Comparison of ENCODE assay signal across 37 cellular contexts in the genomic region with DNA sequence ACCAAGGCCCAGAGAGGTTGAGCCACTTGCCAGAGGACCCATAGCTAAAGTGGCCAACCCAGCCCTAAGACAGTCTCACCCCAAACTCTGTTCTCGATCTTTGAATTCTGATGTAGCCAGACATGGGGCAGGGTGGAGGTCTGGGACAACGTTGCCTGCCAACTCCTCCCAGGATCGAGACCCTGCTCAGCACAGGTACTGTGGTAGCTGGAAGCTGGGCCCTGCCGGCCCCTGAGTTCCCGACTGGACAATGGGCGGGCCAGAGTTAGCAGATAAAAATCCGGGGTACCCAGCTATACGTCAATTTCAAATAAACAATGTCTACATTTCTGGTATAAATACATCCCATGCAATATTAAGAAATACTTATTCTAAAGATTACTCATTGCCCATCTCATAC. TPM values are rescaled to one million over a fixed set of nuclear protein-coding genes. Genes with fewer than 3 reads are reported as not detected.
"Had no signal": no experiment of that assay in that cellular context is flagged by ENCODE, and none has a peak within 500 bp of the region (broad histone marks: within the 10 kb centered on the region; RNA-seq: fewer than 3 reads in every experiment).

No MANE protein-coding gene starts in this region.

- H3K36me3 Mint-ChIP-seq: activated CD4-positive, alpha-beta memory T cell treated with anti-CD3 and anti-CD28 coated beads for 36 hours; activated CD8-positive, alpha-beta memory T cell treated with anti-CD3 and anti-CD28 coated beads, Interleukin-2, amount 10 ng/mL, durations not matched to agents 7 days and 5 days; activated naive CD4-positive, alpha-beta T cell treated with anti-CD3 and anti-CD28 coated beads, Interleukin-2, amount 50 U/mL, for 24 hours; activated naive CD8-positive, alpha-beta T cell treated with anti-CD3 and anti-CD28 coated beads for 36 hours; brain; T-cell had no signal

- H3K4me1 ChIP-seq: adrenal gland, ascending aorta, breast epithelium, colonic mucosa, esophagus muscularis mucosa, foreskin keratinocyte, gastrocnemius medialis, heart left ventricle had no signal

- H3K27me3 ChIP-seq: ascending aorta, cardiac muscle cell, colonic mucosa, foreskin keratinocyte had no signal

- H3K9me3 ChIP-seq: adrenal gland, ascending aorta, colonic mucosa, gastrocnemius medialis had no signal

- H3K27ac ChIP-seq: adrenal gland, ascending aorta, breast epithelium, cardiac muscle cell, colonic mucosa, esophagus muscularis mucosa, foreskin keratinocyte, gastrocnemius medialis, heart left ventricle had no signal

- H3K4me1 Mint-ChIP-seq: activated CD4-positive, alpha-beta T cell treated with anti-CD3 and anti-CD28 coated beads for 36 hours; activated CD4-positive, alpha-beta T cell treated with anti-CD3 and anti-CD28 coated beads, Interleukin-2, amount 10 ng/mL, durations not matched to agents 24 days and 14 days; activated CD8-positive, alpha-beta memory T cell treated with anti-CD3 and anti-CD28 coated beads, Interleukin-2, amount 10 ng/mL, durations not matched to agents 7 days and 5 days; activated naive CD4-positive, alpha-beta T cell treated with anti-CD3 and anti-CD28 coated beads, Interleukin-2, amount 50 U/mL, for 24 hours; activated naive CD8-positive, alpha-beta T cell treated with anti-CD3 and anti-CD28 coated beads for 36 hours; activated naive CD8-positive, alpha-beta T cell treated with anti-CD3 and anti-CD28 coated beads, Interleukin-2, amount 50 U/mL, for 24 hours; central memory CD8-positive, alpha-beta T cell; T-cell had no signal

- ATAC-seq: activated CD4-positive, alpha-beta T cell treated with anti-CD3 and anti-CD28 coated beads for 36 hours; activated CD8-positive, alpha-beta memory T cell treated with anti-CD3 and anti-CD28 coated beads, Interleukin-2, amount 10 ng/mL, durations not matched to agents 7 days and 5 days; activated CD8-positive, alpha-beta T cell treated with anti-CD3 and anti-CD28 coated beads, Interleukin-2, amount 10 ng/mL, durations not matched to agents 7 days and 5 days; activated naive CD8-positive, alpha-beta T cell treated with anti-CD3 and anti-CD28 coated beads, Interleukin-2, amount 50 U/mL, for 24 hours; effector memory CD8-positive, alpha-beta T cell; foreskin keratinocyte; gastrocnemius medialis; heart left ventricle; T-cell had no signal

- H3K27ac Mint-ChIP-seq: activated CD4-positive, alpha-beta memory T cell treated with anti-CD3 and anti-CD28 coated beads for 36 hours; activated CD4-positive, alpha-beta T cell treated with anti-CD3 and anti-CD28 coated beads for 36 hours; activated CD4-positive, alpha-beta T cell treated with anti-CD3 and anti-CD28 coated beads, Interleukin-2, amount 10 ng/mL, durations not matched to agents 24 days and 14 days; activated CD8-positive, alpha-beta memory T cell treated with anti-CD3 and anti-CD28 coated beads, Interleukin-2, amount 10 ng/mL, durations not matched to agents 7 days and 5 days; activated CD8-positive, alpha-beta T cell treated with anti-CD3 and anti-CD28 coated beads, Interleukin-2, amount 10 ng/mL, durations not matched to agents 7 days and 5 days; activated naive CD4-positive, alpha-beta T cell treated with anti-CD3 and anti-CD28 coated beads for 36 hours; activated naive CD4-positive, alpha-beta T cell treated with anti-CD3 and anti-CD28 coated beads, Interleukin-2, amount 50 U/mL, for 24 hours; activated naive CD8-positive, alpha-beta T cell treated with anti-CD3 and anti-CD28 coated beads for 36 hours; activated naive CD8-positive, alpha-beta T cell treated with anti-CD3 and anti-CD28 coated beads, Interleukin-2, amount 50 U/mL, for 24 hours; activated T-helper 1 cell treated with anti-CD3 and anti-CD28 coated beads, Interleukin-12 subunit alpha, Interleukin-12 subunit beta, Interleukin-2, Interleukin-4 antibody, amounts not matched to agents 30 ng/mL and 10 ng/mL and 1 ng/mL, durations not matched to agents 14 hours and 24 hours and 36 hours; activated T-helper 2 cell treated with anti-CD3 and anti-CD28 coated beads, Interferon-gamma antibody, Interleukin-2, Interleukin-4, amounts not matched to agents 10 μg/mL and 5 μg/mL and 100 μg/mL, durations not matched to agents 14 hours and 24 hours and 36 hours; dendritic cell treated with granulocyte-macrophage colony-stimulating factor and Interleukin-4, amounts not matched to agents 40 ng/mL and 50 ng/mL, for 4 days; effector memory CD8-positive, alpha-beta T cell; T-cell; T-helper 1 cell treated with Interleukin-12 subunit alpha and Interleukin-12 subunit beta and Interleukin-4 antibody, amounts not matched to agents 30 μg/mL and 1 μg/mL, for 36 hours had no signal

- DNase-seq: activated CD4-positive, alpha-beta memory T cell treated with anti-CD3 and anti-CD28 coated beads for 36 hours; activated CD4-positive, alpha-beta T cell treated with anti-CD3 and anti-CD28 coated beads for 36 hours; activated CD4-positive, alpha-beta T cell treated with anti-CD3 and anti-CD28 coated beads, Interleukin-2, amount 10 ng/mL, durations not matched to agents 24 days and 14 days; activated CD4-positive, CD25-positive, alpha-beta regulatory T cell; activated CD4-positive, CD25-positive, alpha-beta regulatory T cell treated with anti-CD3 and anti-CD28 coated beads, Interleukin-2, amount 50 U/mL, for 72 hours; activated CD8-positive, alpha-beta memory T cell treated with anti-CD3 and anti-CD28 coated beads, Interleukin-2, amount 10 ng/mL, durations not matched to agents 7 days and 5 days; activated CD8-positive, alpha-beta memory T cell treated with anti-CD3 and anti-CD28 coated beads, Interleukin-2, amount 50 U/mL, for 4 hours; activated CD8-positive, alpha-beta T cell treated with anti-CD3 and anti-CD28 coated beads, Interleukin-2, amount 10 ng/mL, durations not matched to agents 7 days and 5 days; activated effector memory CD4-positive, alpha-beta T cell treated with anti-CD3 and anti-CD28 coated beads, Interleukin-2, amount 50 U/mL, for 16 hours; activated naive CD4-positive, alpha-beta T cell treated with anti-CD3 and anti-CD28 coated beads for 36 hours; activated naive CD8-positive, alpha-beta T cell treated with anti-CD3 and anti-CD28 coated beads for 36 hours; activated naive CD8-positive, alpha-beta T cell treated with anti-CD3 and anti-CD28 coated beads, Interleukin-2, amount 50 U/mL, for 24 hours; activated T-cell treated with anti-CD3 and anti-CD28 coated beads, Interleukin-2, amount 50 U/mL, for 1 hour; activated T-cell treated with anti-CD3 and anti-CD28 coated beads, Interleukin-2, amount 50 U/mL, for 48 hours; adrenal gland; amygdala; colonic mucosa; effector CD4-positive, alpha-beta T cell; effector memory CD8-positive, alpha-beta T cell; erythroblast; foreskin keratinocyte; gastrocnemius medialis; SW 1271; T-cell had no signal

- H3K9me3 Mint-ChIP-seq: activated CD4-positive, alpha-beta T cell treated with anti-CD3 and anti-CD28 coated beads, Interleukin-2, amount 10 ng/mL, durations not matched to agents 24 days and 14 days; activated naive CD4-positive, alpha-beta T cell treated with anti-CD3 and anti-CD28 coated beads, Interleukin-2, amount 50 U/mL, for 24 hours; activated T-helper 2 cell treated with anti-CD3 and anti-CD28 coated beads, Interferon-gamma antibody, Interleukin-2, Interleukin-4, amounts not matched to agents 10 μg/mL and 5 μg/mL and 100 μg/mL, durations not matched to agents 14 hours and 24 hours and 36 hours had no signal

- H3K4me3 ChIP-seq: adrenal gland, ascending aorta, breast epithelium, cardiac muscle cell, colonic mucosa, esophagus muscularis mucosa, gastrocnemius medialis, heart left ventricle had no signal

- H3K27me3 Mint-ChIP-seq: activated CD4-positive, alpha-beta T cell treated with anti-CD3 and anti-CD28 coated beads for 36 hours; activated CD4-positive, alpha-beta T cell treated with anti-CD3 and anti-CD28 coated beads, Interleukin-2, amount 10 ng/mL, durations not matched to agents 24 days and 14 days; activated CD8-positive, alpha-beta memory T cell treated with anti-CD3 and anti-CD28 coated beads, Interleukin-2, amount 10 ng/mL, durations not matched to agents 7 days and 5 days; dendritic cell treated with granulocyte-macrophage colony-stimulating factor and Interleukin-4, amounts not matched to agents 40 ng/mL and 50 ng/mL, for 4 days had no signal

- H3K4me3 Mint-ChIP-seq: activated CD4-positive, alpha-beta memory T cell treated with anti-CD3 and anti-CD28 coated beads for 36 hours; activated CD4-positive, alpha-beta T cell treated with anti-CD3 and anti-CD28 coated beads for 36 hours; activated CD4-positive, alpha-beta T cell treated with anti-CD3 and anti-CD28 coated beads, Interleukin-2, amount 10 ng/mL, durations not matched to agents 24 days and 14 days; activated CD8-positive, alpha-beta memory T cell treated with anti-CD3 and anti-CD28 coated beads, Interleukin-2, amount 10 ng/mL, durations not matched to agents 7 days and 5 days; activated CD8-positive, alpha-beta T cell treated with anti-CD3 and anti-CD28 coated beads, Interleukin-2, amount 10 ng/mL, durations not matched to agents 7 days and 5 days; activated naive CD4-positive, alpha-beta T cell treated with anti-CD3 and anti-CD28 coated beads for 36 hours; activated naive CD4-positive, alpha-beta T cell treated with anti-CD3 and anti-CD28 coated beads, Interleukin-2, amount 50 U/mL, for 24 hours; activated naive CD8-positive, alpha-beta T cell treated with anti-CD3 and anti-CD28 coated beads for 36 hours; activated naive CD8-positive, alpha-beta T cell treated with anti-CD3 and anti-CD28 coated beads, Interleukin-2, amount 50 U/mL, for 24 hours; activated T-helper 1 cell treated with anti-CD3 and anti-CD28 coated beads, Interleukin-12 subunit alpha, Interleukin-12 subunit beta, Interleukin-2, Interleukin-4 antibody, amounts not matched to agents 30 ng/mL and 10 ng/mL and 1 ng/mL, durations not matched to agents 14 hours and 24 hours and 36 hours; brain; central memory CD8-positive, alpha-beta T cell; dendritic cell treated with granulocyte-macrophage colony-stimulating factor and Interleukin-4, amounts not matched to agents 40 ng/mL and 50 ng/mL, for 4 days; effector memory CD8-positive, alpha-beta T cell; T-cell; T-helper 1 cell treated with Interleukin-12 subunit alpha and Interleukin-12 subunit beta and Interleukin-4 antibody, amounts not matched to agents 30 μg/mL and 1 μg/mL, for 36 hours had no signal

- H3K36me3 ChIP-seq: adrenal gland, ascending aorta, breast epithelium, cardiac muscle cell, colonic mucosa, esophagus muscularis mucosa, gastrocnemius medialis, heart left ventricle had no signal

RNA-seq across cellular contexts. Expression of gene ADRA2C, which starts 35.3 kb away (rescaled TPM):
- total RNA-seq: activated CD4-positive, alpha-beta memory T cell treated with anti-CD3 and anti-CD28 coated beads for 36 hours; activated CD4-positive, alpha-beta T cell treated with anti-CD3 and anti-CD28 coated beads for 36 hours; activated CD4-positive, alpha-beta T cell treated with anti-CD3 and anti-CD28 coated beads, Interleukin-2, amount 10 ng/mL, durations not matched to agents 24 days and 14 days; activated CD8-positive, alpha-beta memory T cell treated with anti-CD3 and anti-CD28 coated beads for 36 hours; activated CD8-positive, alpha-beta memory T cell treated with anti-CD3 and anti-CD28 coated beads, Interleukin-2, amount 10 ng/mL, durations not matched to agents 7 days and 5 days; activated CD8-positive, alpha-beta T cell treated with anti-CD3 and anti-CD28 coated beads, Interleukin-2, amount 10 ng/mL, durations not matched to agents 7 days and 5 days; activated naive CD4-positive, alpha-beta T cell treated with anti-CD3 and anti-CD28 coated beads for 36 hours; activated naive CD8-positive, alpha-beta T cell treated with anti-CD3 and anti-CD28 coated beads for 36 hours; activated T-helper 1 cell treated with anti-CD3 and anti-CD28 coated beads, Interleukin-12 subunit alpha, Interleukin-12 subunit beta, Interleukin-2, Interleukin-4 antibody, amounts not matched to agents 30 ng/mL and 10 ng/mL and 1 ng/mL, durations not matched to agents 14 hours and 24 hours and 36 hours; activated T-helper 2 cell treated with anti-CD3 and anti-CD28 coated beads, Interferon-gamma antibody, Interleukin-2, Interleukin-4, amounts not matched to agents 10 μg/mL and 5 μg/mL and 100 μg/mL, durations not matched to agents 14 hours and 24 hours and 36 hours had no signal
